In the genomic region with DNA sequence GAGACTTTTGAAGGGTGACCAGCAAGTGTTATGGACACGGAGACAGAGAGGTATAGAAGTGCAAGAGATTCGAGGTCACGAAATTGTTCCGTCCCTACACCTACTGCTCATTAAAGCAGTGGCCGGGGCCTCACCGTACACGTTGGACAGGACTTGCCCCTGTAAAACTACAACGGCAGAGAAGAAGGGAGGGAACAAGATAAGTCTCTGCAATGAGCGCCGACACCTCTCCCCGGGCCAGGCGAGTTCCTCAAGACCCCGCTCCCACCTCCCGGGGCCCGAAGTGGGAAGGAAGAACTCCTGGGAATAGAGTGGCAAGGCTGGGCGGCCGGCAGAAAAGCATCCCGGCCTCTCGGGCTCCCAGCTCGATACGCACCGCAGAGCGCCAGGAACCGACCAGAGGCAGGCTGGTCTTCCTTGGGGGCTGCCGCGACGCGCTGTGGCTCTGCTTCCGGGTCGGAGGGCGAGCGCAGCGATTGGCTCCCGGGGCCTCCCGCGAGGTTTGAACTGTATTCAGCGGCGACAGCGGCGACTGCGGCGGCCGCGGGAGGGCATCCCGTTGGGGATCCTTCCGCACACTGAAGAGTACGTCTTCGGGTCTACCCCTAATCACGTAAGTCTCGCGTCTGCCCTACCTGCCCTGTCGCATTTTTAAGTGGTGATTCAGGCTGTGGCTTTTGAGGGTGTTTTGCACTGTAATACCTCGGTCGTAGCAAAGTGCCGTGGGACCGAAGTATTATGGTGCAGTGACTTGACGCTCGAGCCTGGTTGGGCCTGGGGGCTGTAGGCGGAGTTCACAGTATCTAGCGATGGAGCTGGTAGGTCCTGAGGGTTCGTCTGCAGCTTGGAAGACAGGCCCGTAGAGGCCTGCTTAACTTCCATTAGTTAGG, we compare ENCODE assay signal across 1 cellular context.
A peak's percentile ranks its signal among the peaks of the same experiment; 100 is the strongest.
TF ChIP-seq lines count a peak whose summit lies in the region.

A gene with protein sequence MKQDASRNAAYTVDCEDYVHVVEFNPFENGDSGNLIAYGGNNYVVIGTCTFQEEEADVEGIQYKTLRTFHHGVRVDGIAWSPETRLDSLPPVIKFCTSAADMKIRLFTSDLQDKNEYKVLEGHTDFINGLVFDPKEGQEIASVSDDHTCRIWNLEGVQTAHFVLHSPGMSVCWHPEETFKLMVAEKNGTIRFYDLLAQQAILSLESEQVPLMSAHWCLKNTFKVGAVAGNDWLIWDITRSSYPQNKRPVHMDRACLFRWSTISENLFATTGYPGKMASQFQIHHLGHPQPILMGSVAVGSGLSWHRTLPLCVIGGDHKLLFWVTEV (minus strand): TSS at position 441 of the 890 bp plus-strand sequence. CDS start 1,596 bp downstream, outside the sequence.
TSS of gene PARPBP (plus strand) at position 510 of the 890 bp plus-strand sequence. CDS start 3,706 bp downstream, outside the sequence.

TF ChIP-seq in HepG2, 621 proteins besides CTCF, POLR2A, EP300 and RAD21 (continued from another document and continues in another):
- TF ChIP-seq, protein P1, sequence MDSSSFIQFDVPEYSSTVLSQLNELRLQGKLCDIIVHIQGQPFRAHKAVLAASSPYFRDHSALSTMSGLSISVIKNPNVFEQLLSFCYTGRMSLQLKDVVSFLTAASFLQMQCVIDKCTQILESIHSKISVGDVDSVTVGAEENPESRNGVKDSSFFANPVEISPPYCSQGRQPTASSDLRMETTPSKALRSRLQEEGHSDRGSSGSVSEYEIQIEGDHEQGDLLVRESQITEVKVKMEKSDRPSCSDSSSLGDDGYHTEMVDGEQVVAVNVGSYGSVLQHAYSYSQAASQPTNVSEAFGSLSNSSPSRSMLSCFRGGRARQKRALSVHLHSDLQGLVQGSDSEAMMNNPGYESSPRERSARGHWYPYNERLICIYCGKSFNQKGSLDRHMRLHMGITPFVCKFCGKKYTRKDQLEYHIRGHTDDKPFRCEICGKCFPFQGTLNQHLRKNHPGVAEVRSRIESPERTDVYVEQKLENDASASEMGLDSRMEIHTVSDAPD (CRISPR knock-in tag; IDR thresholded peaks at IDR 0.05), result peak; percentile 85
- no peak for TF ChIP-seq ZNF879 (CRISPR knock-in tag; IDR thresholded peaks at IDR 0.05)
- peak; percentile 89 for TF ChIP-seq CHCHD3 (CRISPR knock-in tag; IDR thresholded peaks at IDR 0.05)
- TF ChIP-seq DPF2 (CRISPR knock-in tag; IDR thresholded peaks at IDR 0.05; ENCODE audit: borderline replicate concordance, low read depth), result no peak
- no peak for TF ChIP-seq NCOA5 (CRISPR knock-in tag; IDR thresholded peaks at IDR 0.05)
- 0 out of 2 replicates have a peak, but pooled peaks have one; percentile 39 for TF ChIP-seq ZNF30 (CRISPR knock-in tag; IDR thresholded peaks at IDR 0.05)
- TF ChIP-seq SRY (CRISPR knock-in tag; IDR thresholded peaks at IDR 0.05), result 0 out of 2 replicates have a peak, but pooled peaks have one; percentile 30
- TF ChIP-seq, protein P2, sequence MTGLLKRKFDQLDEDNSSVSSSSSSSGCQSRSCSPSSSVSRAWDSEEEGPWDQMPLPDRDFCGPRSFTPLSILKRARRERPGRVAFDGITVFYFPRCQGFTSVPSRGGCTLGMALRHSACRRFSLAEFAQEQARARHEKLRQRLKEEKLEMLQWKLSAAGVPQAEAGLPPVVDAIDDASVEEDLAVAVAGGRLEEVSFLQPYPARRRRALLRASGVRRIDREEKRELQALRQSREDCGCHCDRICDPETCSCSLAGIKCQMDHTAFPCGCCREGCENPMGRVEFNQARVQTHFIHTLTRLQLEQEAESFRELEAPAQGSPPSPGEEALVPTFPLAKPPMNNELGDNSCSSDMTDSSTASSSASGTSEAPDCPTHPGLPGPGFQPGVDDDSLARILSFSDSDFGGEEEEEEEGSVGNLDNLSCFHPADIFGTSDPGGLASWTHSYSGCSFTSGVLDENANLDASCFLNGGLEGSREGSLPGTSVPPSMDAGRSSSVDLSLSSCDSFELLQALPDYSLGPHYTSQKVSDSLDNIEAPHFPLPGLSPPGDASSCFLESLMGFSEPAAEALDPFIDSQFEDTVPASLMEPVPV (CRISPR knock-in tag; IDR thresholded peaks at IDR 0.05), result peak; percentile 92; the same call in 1 of the 2 replicates
- TF ChIP-seq CHD4 (IDR thresholded peaks at IDR 0.05; ENCODE audit: borderline replicate concordance, low read length), result no peak
- TF ChIP-seq ZNF775 (CRISPR knock-in tag; IDR thresholded peaks at IDR 0.05; ENCODE audit: borderline replicate concordance), result no peak
- no peak for TF ChIP-seq ZNF609 (CRISPR knock-in tag; IDR thresholded peaks at IDR 0.05; ENCODE audit: borderline replicate concordance)
- TF ChIP-seq JUND (CRISPR knock-in tag; IDR thresholded peaks at IDR 0.05), result no peak
- TF ChIP-seq ZBTB44 (CRISPR knock-in tag; IDR thresholded peaks at IDR 0.05), result no peak
- no peak for TF ChIP-seq ZBTB8A (CRISPR knock-in tag; IDR thresholded peaks at IDR 0.05; ENCODE audit: borderline replicate concordance, low read depth)
- no peak for TF ChIP-seq RFX1 (IDR thresholded peaks at IDR 0.05)
- peak; percentile 96 for TF ChIP-seq HNRNPLL (IDR thresholded peaks at IDR 0.05; ENCODE audit: low read depth, low read length, poor library complexity, severe bottlenecking)
- TF ChIP-seq HMGXB3 (CRISPR knock-in tag; IDR thresholded peaks at IDR 0.05; ENCODE audit: borderline replicate concordance), result peak; percentile 36; the same call in 1 of the 2 replicates
- no peak for TF ChIP-seq FOXA1 (IDR thresholded peaks at IDR 0.05)
- no peak for TF ChIP-seq FOXA1 (CRISPR knock-in tag; IDR thresholded peaks at IDR 0.05)
- 0 out of 2 replicates have a peak, but pooled peaks have one; percentile 67 for TF ChIP-seq ZNF232 (CRISPR knock-in tag; IDR thresholded peaks at IDR 0.05; ENCODE audit: borderline replicate concordance)
- TF ChIP-seq, protein P3, sequence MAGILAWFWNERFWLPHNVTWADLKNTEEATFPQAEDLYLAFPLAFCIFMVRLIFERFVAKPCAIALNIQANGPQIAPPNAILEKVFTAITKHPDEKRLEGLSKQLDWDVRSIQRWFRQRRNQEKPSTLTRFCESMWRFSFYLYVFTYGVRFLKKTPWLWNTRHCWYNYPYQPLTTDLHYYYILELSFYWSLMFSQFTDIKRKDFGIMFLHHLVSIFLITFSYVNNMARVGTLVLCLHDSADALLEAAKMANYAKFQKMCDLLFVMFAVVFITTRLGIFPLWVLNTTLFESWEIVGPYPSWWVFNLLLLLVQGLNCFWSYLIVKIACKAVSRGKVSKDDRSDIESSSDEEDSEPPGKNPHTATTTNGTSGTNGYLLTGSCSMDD (CRISPR knock-in tag; IDR thresholded peaks at IDR 0.05), result no peak
- TF ChIP-seq, protein P4, sequence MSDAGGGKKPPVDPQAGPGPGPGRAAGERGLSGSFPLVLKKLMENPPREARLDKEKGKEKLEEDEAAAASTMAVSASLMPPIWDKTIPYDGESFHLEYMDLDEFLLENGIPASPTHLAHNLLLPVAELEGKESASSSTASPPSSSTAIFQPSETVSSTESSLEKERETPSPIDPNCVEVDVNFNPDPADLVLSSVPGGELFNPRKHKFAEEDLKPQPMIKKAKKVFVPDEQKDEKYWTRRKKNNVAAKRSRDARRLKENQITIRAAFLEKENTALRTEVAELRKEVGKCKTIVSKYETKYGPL (CRISPR knock-in tag; IDR thresholded peaks at IDR 0.05), result no peak
- TF ChIP-seq, protein P5, sequence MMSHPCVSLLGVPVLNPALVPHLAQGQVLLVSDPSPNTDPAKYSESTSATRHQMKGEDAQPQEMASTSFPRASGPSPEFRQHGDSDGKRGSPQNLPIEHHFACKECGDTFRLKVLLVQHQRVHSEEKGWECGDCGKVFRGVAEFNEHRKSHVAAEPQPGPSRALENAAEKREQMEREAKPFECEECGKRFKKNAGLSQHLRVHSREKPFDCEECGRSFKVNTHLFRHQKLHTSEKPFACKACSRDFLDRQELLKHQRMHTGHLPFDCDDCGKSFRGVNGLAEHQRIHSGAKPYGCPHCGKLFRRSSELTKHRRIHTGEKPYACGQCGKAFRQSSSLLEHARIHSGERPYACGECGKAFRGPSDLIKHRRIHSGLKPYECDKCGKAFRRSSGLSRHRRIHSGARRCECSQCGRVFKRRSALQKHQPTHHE (CRISPR knock-in tag; IDR thresholded peaks at IDR 0.05; ENCODE audit: borderline replicate concordance), result no peak; the same call in 1 of the 2 replicates
- TF ChIP-seq ARNT (IDR thresholded peaks at IDR 0.05), result no peak
- TF ChIP-seq ZNF468 (CRISPR knock-in tag; IDR thresholded peaks at IDR 0.05), result peak; percentile 81; the same call in 1 of the 2 replicates
- no peak for TF ChIP-seq AGO1 (IDR thresholded peaks at IDR 0.05; ENCODE audit: low read depth, low read length, poor library complexity, severe bottlenecking)
- TF ChIP-seq RBM39 (IDR thresholded peaks at IDR 0.05; ENCODE audit: low read depth, low read length, poor library complexity, severe bottlenecking), result peak; percentile 80
- TF ChIP-seq SMAD9 (CRISPR knock-in tag; IDR thresholded peaks at IDR 0.05), result no peak
- TF ChIP-seq RXRA (CRISPR knock-in tag; IDR thresholded peaks at IDR 0.05), result peak; percentile 70
- TF ChIP-seq PPARG (CRISPR knock-in tag; conservative IDR thresholded peaks at IDR 0.05), result no peak
- TF ChIP-seq ZBTB7A (CRISPR knock-in tag; IDR thresholded peaks at IDR 0.05), result no peak; the same call in 1 of the 2 replicates
- peak; percentile 87 for TF ChIP-seq MXD4 (CRISPR knock-in tag; IDR thresholded peaks at IDR 0.05)
- peak; percentile 86 for TF ChIP-seq MYC (CRISPR knock-in tag; IDR thresholded peaks at IDR 0.05; ENCODE audit: borderline replicate concordance)
- TF ChIP-seq ZNF34 (CRISPR knock-in tag; IDR thresholded peaks at IDR 0.05; ENCODE audit: borderline replicate concordance), result no peak
- TF ChIP-seq HOXA7 (CRISPR knock-in tag; IDR thresholded peaks at IDR 0.05), result no peak
- peak; percentile 61; the same call in 1 of the 2 replicates for TF ChIP-seq ZFP90 (CRISPR knock-in tag; IDR thresholded peaks at IDR 0.05; ENCODE audit: borderline replicate concordance)
- TF ChIP-seq, protein P6, sequence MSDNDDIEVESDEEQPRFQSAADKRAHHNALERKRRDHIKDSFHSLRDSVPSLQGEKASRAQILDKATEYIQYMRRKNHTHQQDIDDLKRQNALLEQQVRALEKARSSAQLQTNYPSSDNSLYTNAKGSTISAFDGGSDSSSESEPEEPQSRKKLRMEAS (IDR thresholded peaks at IDR 0.05), result peak; percentile 87
- TF ChIP-seq EZH2 (conservative IDR thresholded peaks at IDR 0.05; ENCODE audit: low read depth, low read length), result no peak
